8 cellular contexts compared by ENCODE assay signal in genomic region chr20:19975436-19975799, GRCh38. TPM values are rescaled to one million over a fixed set of nuclear protein-coding genes. Genes with fewer than 3 reads are reported as not detected.
DNase-seq lines count a peak whose midpoint lies in the region; ATAC-seq, FAIRE-seq and TF ChIP-seq lines count a peak whose summit lies in the region.

No MANE protein-coding gene starts in this region.

- no peak for FAIRE-seq in HepG2 (lab: Jason Lieb, UNC)

- dilution Hi-C loops in mammary epithelial cell (cut with HindIII; ENCODE audit: low sequenced_read_pairs), result loop anchor here (5.0 kb wide), 2 partner anchors 33 to 173 kb away; no protein-coding TSS in a partner anchor

- H3K4me2 ChIP-seq in mammary epithelial cell (ENCODE audit: insufficient read depth, low read depth, low read length) (peak overlapping the region; percentile 90), HepG2 (ENCODE audit: low read depth, low read length) (no peak overlapping the region)

- TF ChIP-seq POLR2A in HepG2 (IDR thresholded peaks at IDR 0.05; ENCODE audit: insufficient read depth in 1 of 2, low read depth in 2 of 2, low read length in 2 of 2), result no peak
- TF ChIP-seq POLR2A in testis (IDR thresholded peaks at IDR 0.05), result no peak

- H3K4me3 ChIP-seq in mammary epithelial cell (replicated peaks in 1 of 3; ENCODE audit: insufficient read depth in 1 of 3, low read depth in 2 of 3, low read length in 3 of 3), result peak overlapping the region; percentile 68 to 92 (median 86)
- H3K4me3 ChIP-seq in HepG2 (replicated peaks in 1 of 3; ENCODE audit: insufficient read depth in 1 of 3, low read depth in 2 of 3, low read length in 3 of 3), result no peak overlapping the region
- H3K4me3 ChIP-seq in testis, result peak overlapping the region; percentile 43 to 75

- H4K20me1 ChIP-seq in mammary epithelial cell (ENCODE audit: insufficient read depth, low read length), result no peaks in the 10 kb centered on the region
- no peaks in the 10 kb centered on the region for H4K20me1 ChIP-seq in HepG2 (ENCODE audit: insufficient read depth, low read length)

- peak; percentile 49 for DNase-seq in HPDE6-E6E7 (ENCODE audit: extremely low spot score)
- no peak for DNase-seq in mammary epithelial cell
- no peak for DNase-seq in HepG2 (ENCODE audit: low spot score)
- DNase-seq in testis, result peak; percentile 77
- DNase-seq in stimulated activated CD8-positive, alpha-beta memory T cell treated with anti-CD3 and anti-CD28 coated beads, Interleukin-4, amount 100 ng/mL, for 48 hours, result no peak
- DNase-seq in stimulated activated CD4-positive, alpha-beta T cell treated with anti-CD3 and anti-CD28 coated beads, Interleukin-4, amount 100 ng/mL, for 4 hours, result no peak
- no peak for DNase-seq in activated CD4-positive, alpha-beta T cell treated with anti-CD3 and anti-CD28 coated beads for 36 hours
- DNase-seq in DMS153 treated with DMSO at 0.1 percent for 48 hours (lab: John Stamatoyannopoulos, UW; ENCODE audit: unreplicated experiment), result no peak

- no peak for TF ChIP-seq RAD21 in HepG2 (CRISPR knock-in tag; IDR thresholded peaks at IDR 0.05)

- TSS peak; percentile 37 for BruUV-seq in mammary epithelial cell (replicated peaks; lab: Mats Ljungman, UMichigan)
- no TSS peak for BruUV-seq in HepG2 (replicated peaks; lab: Mats Ljungman, UMichigan)

- peaks cover 39% of the 10 kb centered on the region for H3K4me1 ChIP-seq in mammary epithelial cell (ENCODE audit: insufficient read depth, low read length)
- H3K4me1 ChIP-seq in HepG2 (ENCODE audit: insufficient read depth, low read length), result peaks cover 34% of the 10 kb centered on the region
- H3K4me1 ChIP-seq in testis, result peaks cover 35% of the 10 kb centered on the region

- no peak overlapping the region for H3K27ac Mint-ChIP-seq in activated CD4-positive, alpha-beta T cell treated with anti-CD3 and anti-CD28 coated beads for 36 hours

- TF ChIP-seq EP300 in HepG2 (IDR thresholded peaks at IDR 0.05; ENCODE audit: low read depth in 2 of 2, low read length in 2 of 2) (no peak), HepG2 (CRISPR knock-in tag; IDR thresholded peaks at IDR 0.05; ENCODE audit: borderline replicate concordance) (no peak)

- H3K36me3 ChIP-seq in mammary epithelial cell (ENCODE audit: insufficient read depth, low read length) (peaks cover 4% of the 10 kb centered on the region), HepG2 (replicated peaks in 1 of 2; ENCODE audit: control insufficient read depth in 1 of 2, insufficient read depth in 2 of 2, low read length in 2 of 2) (no peaks in the 10 kb centered on the region), testis (ENCODE audit: low read depth, missing control alignments) (no peaks in the 10 kb centered on the region)

- no peaks in the 10 kb centered on the region for H3K9me3 ChIP-seq in mammary epithelial cell (replicated peaks; ENCODE audit: insufficient read depth, low read length)
- H3K9me3 ChIP-seq in HepG2 (ENCODE audit: low read length), result no peaks in the 10 kb centered on the region
- H3K9me3 ChIP-seq in testis, result no peaks in the 10 kb centered on the region

- no peaks in the 10 kb centered on the region for H3K9me3 Mint-ChIP-seq in activated CD4-positive, alpha-beta T cell treated with anti-CD3 and anti-CD28 coated beads for 36 hours (ENCODE audit: low read depth)

- CTCF ChIA-PET in mammary epithelial cell (lab: Charles Lee; ENCODE audit: low non-redundant PET) (no interaction called here), HepG2 (lab: Yijun Ruan, JAX; ENCODE audit: low intra/inter-chr PET ratio, low total read pairs) (no interaction called here)
- CTCF ChIA-PET in activated CD4-positive, alpha-beta T cell treated with anti-CD3 and anti-CD28 coated beads for 36 hours (lab: Charles Lee), result interaction anchor here (1.1 kb wide), 1 partner anchor 189 kb away, joined by 5 read pairs; no protein-coding TSS in a partner anchor

- no peak overlapping the region for H3K4me3 Mint-ChIP-seq in activated CD4-positive, alpha-beta T cell treated with anti-CD3 and anti-CD28 coated beads for 36 hours

- TF ChIP-seq CTCF in mammary epithelial cell (conservative IDR thresholded peaks at IDR 0.05 in 1 of 2, IDR thresholded peaks at IDR 0.05 in 1 of 2; ENCODE audit: extremely low read depth in 1 of 2, insufficient read depth in 1 of 2, low read depth in 1 of 2, low read length in 2 of 2), result no peak
- no peak for TF ChIP-seq CTCF in HepG2 (CRISPR knock-in tag; IDR thresholded peaks at IDR 0.05)
- no peak for TF ChIP-seq CTCF in testis (IDR thresholded peaks at IDR 0.05)

- H2AFZ ChIP-seq in mammary epithelial cell (ENCODE audit: low read depth, low read length), result peak overlapping the region; percentile 23
- H2AFZ ChIP-seq in HepG2 (ENCODE audit: low read length), result no peak overlapping the region

- H3K27me3 ChIP-seq in mammary epithelial cell (ENCODE audit: insufficient read depth, low read length) (no peaks in the 10 kb centered on the region), HepG2 (ENCODE audit: control insufficient read depth in 1 of 2, insufficient read depth in 2 of 2, low read length in 2 of 2) (no peaks in the 10 kb centered on the region), testis (no peaks in the 10 kb centered on the region)

- H3K9ac ChIP-seq in mammary epithelial cell (ENCODE audit: insufficient read depth, low read length) (peak overlapping the region; percentile 95), HepG2 (ENCODE audit: insufficient read depth, low read depth, low read length) (no peak overlapping the region)

- no peaks in the 10 kb centered on the region for H3K27me3 Mint-ChIP-seq in activated CD4-positive, alpha-beta T cell treated with anti-CD3 and anti-CD28 coated beads for 36 hours

- intact Hi-C loops in mammary epithelial cell (cut with micrococcal nuclease) (loop anchor here (1.0 kb wide), 4 partner anchors 17 to 287 kb away; no protein-coding TSS in a partner anchor), HepG2 (cut with micrococcal nuclease; ENCODE audit: unreplicated experiment) (no loop called here), testis (cut with DNase I; ENCODE audit: low total_unique reads) (no loop called here)
- intact Hi-C loops in activated CD4-positive, alpha-beta T cell treated with anti-CD3 and anti-CD28 coated beads for 36 hours (cut with DNase I, micrococcal nuclease), result no loop called here

- peaks cover 11% of the 10 kb centered on the region for H3K4me1 Mint-ChIP-seq in activated CD4-positive, alpha-beta T cell treated with anti-CD3 and anti-CD28 coated beads for 36 hours

- ATAC-seq in HepG2, result no peak
- no peak for ATAC-seq in activated CD4-positive, alpha-beta T cell treated with anti-CD3 and anti-CD28 coated beads for 36 hours

- POLR2A ChIA-PET in HepG2 (lab: Yijun Ruan, JAX), result interaction anchor here (3.0 kb wide), 1 partner anchor 10 kb away, joined by 22 read pairs; no protein-coding TSS in a partner anchor
- POLR2A ChIA-PET in activated CD4-positive, alpha-beta T cell treated with anti-CD3 and anti-CD28 coated beads for 36 hours (lab: Charles Lee), result no interaction called here

- in situ Hi-C loops in mammary epithelial cell (cut with MboI; ENCODE audit: low sequenced_read_pairs in 2 of 2) (loop anchor here in 1 of 2 donors (5.0 kb wide), 1 partner anchor 38 kb away; no protein-coding TSS in a partner anchor), HepG2 (cut with HindIII; ENCODE audit: extremely low pct_ligation_motif_present, low pct_unique_long_range_greater_than_20kb) (no loop called here)

- H3K36me3 Mint-ChIP-seq in activated CD4-positive, alpha-beta T cell treated with anti-CD3 and anti-CD28 coated beads for 36 hours (ENCODE audit: low read depth), result no peaks in the 10 kb centered on the region

- peak overlapping the region; percentile 94 for H3K27ac ChIP-seq in mammary epithelial cell (ENCODE audit: insufficient read depth, low read depth, low read length)
- H3K27ac ChIP-seq in HepG2 (ENCODE audit: extremely low read length, insufficient read depth, low read length), result no peak overlapping the region
- peak overlapping the region; percentile 84 to 91 for H3K27ac ChIP-seq in testis

- 1% methylated on average over 7 of the region's 18 CpGs for WGBS in mammary epithelial cell (ENCODE audit: low coverage, missing lambda C conversion rate)
- 91% methylated on average over 18 of the region's 18 CpGs for WGBS in HepG2 (ENCODE audit: low lambda C conversion rate)
- WGBS in testis, 2 donors, result 1 to 6% methylated on average over 17 to 18 of the region's 18 CpGs

- H3K79me2 ChIP-seq in mammary epithelial cell (ENCODE audit: insufficient read depth, low read length), result peaks cover 53% of the 10 kb centered on the region
- no peaks in the 10 kb centered on the region for H3K79me2 ChIP-seq in HepG2 (ENCODE audit: insufficient read depth, low read length)

TF ChIP-seq in HepG2, 621 proteins besides CTCF, POLR2A, EP300 and RAD21 (continues in another document):
- peak; percentile 3; the same call in 1 of the 2 replicates for TF ChIP-seq HES4 (CRISPR knock-in tag; IDR thresholded peaks at IDR 0.05; ENCODE audit: borderline replicate concordance)

RNA-seq across cellular contexts. Expression of gene NAA20, which starts 41.7 kb away (rescaled TPM):
- total RNA-seq in mammary epithelial cell (100 to 1,000 TPM in 1 of 2 donors, 10 to 100 TPM in 1; 44.3 to 105 TPM), HepG2 (2016; rRNA removed; fragmentation: Illumina TruSeq; extraction: Trizol) (82.8 and 114 TPM in 2 replicates), testis (10 to 100 TPM; 41.3 to 53.9 TPM)
- polyA plus RNA-seq in mammary epithelial cell (102 TPM), HepG2 (2011; rRNA removed) (62.9 and 81.9 TPM in 2 replicates), testis (ENCODE audit: insufficient read depth, low read depth, low replicate concordance) (176 TPM)
- polyA minus RNA-seq in mammary epithelial cell, result 49.6 TPM
- total RNA-seq in HepG2 (2016; cell fraction: cytosol; rRNA removed; fragmentation: Illumina TruSeq; extraction: Trizol; ENCODE audit: low read depth), result 21.7 and 25.6 TPM in 2 replicates
- 86.7 and 113 TPM in 2 replicates for total RNA-seq in HepG2 (2016; cell fraction: insoluble cytoplasmic fraction; rRNA removed; fragmentation: Illumina TruSeq; extraction: Trizol)
- total RNA-seq in HepG2 (2016; cell fraction: membrane; rRNA removed; fragmentation: Illumina TruSeq; extraction: Trizol), result 37.5 and 43.6 TPM in 2 replicates
- total RNA-seq in HepG2 (2016; cell fraction: nucleus; rRNA removed; fragmentation: Illumina TruSeq; extraction: Trizol), result 54.4 and 60.1 TPM in 2 replicates
- polyA plus RNA-seq in HepG2 (2011; cell fraction: cytosol; rRNA removed), result 50.7 and 67.7 TPM in 2 replicates
- polyA plus RNA-seq in HepG2 (2011; cell fraction: nucleus; rRNA removed), result 23.7 and 25.9 TPM in 2 replicates
- polyA plus RNA-seq in HepG2 (2012), result 95.6 and 106 TPM in 2 replicates
- polyA plus RNA-seq in HepG2 (2016; cell fraction: cytosol; fragmentation: Illumina TruSeq; extraction: Trizol; ENCODE audit: low read depth), result 28.8 and 29.8 TPM in 2 replicates
- polyA plus RNA-seq in HepG2 (2016; cell fraction: insoluble cytoplasmic fraction; fragmentation: Illumina TruSeq; extraction: Trizol; ENCODE audit: low read depth), result 148 and 163 TPM in 2 replicates
- polyA plus RNA-seq in HepG2 (2016; cell fraction: membrane; fragmentation: Illumina TruSeq; extraction: Trizol; ENCODE audit: low read depth), result 36.9 and 37.4 TPM in 2 replicates
- polyA plus RNA-seq in HepG2 (2016; cell fraction: nucleus; fragmentation: Illumina TruSeq; extraction: Trizol; ENCODE audit: insufficient read depth, low read depth), result 119 and 123 TPM in 2 replicates
- 14.8 and 29.0 TPM in 2 replicates for polyA minus RNA-seq in HepG2 (2011; rRNA and poly(A)+ RNA removed; ENCODE audit: low replicate concordance)
- polyA minus RNA-seq in HepG2 (2011; cell fraction: cytosol; rRNA and poly(A)+ RNA removed), result 25.5 and 28.8 TPM in 2 replicates
- 45.3 and 48.5 TPM in 2 replicates for polyA minus RNA-seq in HepG2 (2011; cell fraction: nucleus; rRNA and poly(A)+ RNA removed)
- 10 to 100 TPM; 58.6 to 88.7 TPM for total RNA-seq in activated CD4-positive, alpha-beta T cell treated with anti-CD3 and anti-CD28 coated beads for 36 hours

Comparison
In these comparisons a context has a peak if more than half of its experiments do, and no peak if none do; other contexts are left out.
1. DNase-seq: peak in HPDE6-E6E7 (single experiment) and testis (single experiment); none in mammary epithelial cell (single experiment), HepG2 (single experiment), stimulated activated CD8-positive, alpha-beta memory T cell treated with anti-CD3 and anti-CD28 coated beads, Interleukin-4, amount 100 ng/mL, for 48 hours (single experiment), stimulated activated CD4-positive, alpha-beta T cell treated with anti-CD3 and anti-CD28 coated beads, Interleukin-4, amount 100 ng/mL, for 4 hours (0 of 2), activated CD4-positive, alpha-beta T cell treated with anti-CD3 and anti-CD28 coated beads for 36 hours (single experiment) and DMS153 treated with DMSO at 0.1 percent for 48 hours (single experiment).
2. H3K4me3 ChIP-seq: peak in mammary epithelial cell (3 of 3) and testis (2 of 2); none in HepG2 (0 of 3).